Comparison of ENCODE assay signal across 22 cellular contexts in the genomic region with DNA sequence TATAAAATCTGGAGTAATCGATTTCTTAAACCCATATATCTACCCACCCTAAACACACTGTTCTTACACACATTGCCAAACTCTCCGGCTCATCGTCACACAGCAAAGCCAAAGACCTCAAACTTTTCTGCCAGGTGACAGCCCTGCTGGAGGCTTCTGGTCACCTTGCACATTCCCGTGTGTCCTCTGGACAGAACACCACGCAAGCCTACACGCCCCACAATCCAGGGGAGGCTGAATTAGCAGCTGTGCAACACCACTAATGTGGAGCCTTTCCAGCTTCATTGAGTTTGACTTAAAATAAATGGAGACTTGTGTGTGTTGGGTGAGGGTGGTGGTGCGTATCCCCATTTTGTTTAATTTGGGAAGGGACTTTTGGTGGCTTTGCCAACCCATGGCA.
"Had no signal": no experiment of that assay in that cellular context is flagged by ENCODE, and none has a peak within 500 bp of the region (broad histone marks: within the 10 kb centered on the region; RNA-seq: fewer than 3 reads in every experiment).

No MANE protein-coding gene starts in this region.

- H3K27ac ChIP-seq: SK-N-MC, spleen had no signal

- H3K4me3 ChIP-seq: mucosa of descending colon, pancreas, SK-N-MC had no signal

- H3K4me3 Mint-ChIP-seq: memory B cell; naive B cell; stimulated activated memory B cell treated with anti-CD40 and anti-IgM and Interleukin-4, amounts not matched to agents 10 μg/mL and 1 μg/mL and 100 μg/mL, for 72 hours; T-helper 2 cell treated with Interferon-gamma antibody and Interleukin-4, amounts not matched to agents 5 μg/mL and 100 μg/mL, for 36 hours had no signal

- H3K27me3 ChIP-seq: ascending aorta, pancreas, spleen, tibial artery had no signal

- H3K9me3 ChIP-seq: ascending aorta, mucosa of descending colon, pancreas, spleen, tibial artery had no signal

- ATAC-seq: mucosa of descending colon; pancreas; stimulated activated memory B cell treated with anti-CD40 and anti-IgM and Interleukin-4, amounts not matched to agents 10 μg/mL and 1 μg/mL and 100 μg/mL, for 72 hours had no signal

- DNase-seq: activated CD4-positive, alpha-beta T cell treated with anti-CD3 and anti-CD28 coated beads for 48 hours; activated CD4-positive, CD25-positive, alpha-beta regulatory T cell; activated CD8-positive, alpha-beta memory T cell treated with anti-CD3 and anti-CD28 coated beads, Interleukin-2, amount 50 U/mL, for 48 hours; activated effector memory CD4-positive, alpha-beta T cell treated with Interleukin-2 at 50 U/mL for 16 hours; activated naive CD4-positive, alpha-beta T cell treated with anti-CD3 and anti-CD28 coated beads, Interleukin-2, amount 50 U/mL, for 16 hours; activated T-cell treated with anti-CD3 and anti-CD28 coated beads, Interleukin-2, amount 50 U/mL, for 48 hours; effector CD8-positive, alpha-beta T cell; foreskin fibroblast; glutamatergic neuron; mucosa of descending colon; naive B cell; pancreas; spleen; stimulated activated CD4-positive, alpha-beta T cell treated with anti-CD3 and anti-CD28 coated beads, Interleukin-4, amount 100 ng/mL, for 4 hours had no signal

- H3K27me3 Mint-ChIP-seq: naive B cell; stimulated activated memory B cell treated with anti-CD40 and anti-IgM and Interleukin-4, amounts not matched to agents 10 μg/mL and 1 μg/mL and 100 μg/mL, for 72 hours had no signal

- H3K9me3 Mint-ChIP-seq: memory B cell; naive B cell; stimulated activated memory B cell treated with anti-CD40 and anti-IgM and Interleukin-4, amounts not matched to agents 10 μg/mL and 1 μg/mL and 100 μg/mL, for 72 hours; T-helper 2 cell treated with Interferon-gamma antibody and Interleukin-4, amounts not matched to agents 5 μg/mL and 100 μg/mL, for 36 hours had no signal

- H3K36me3 ChIP-seq: ascending aorta, pancreas, spleen, tibial artery had no signal

- FAIRE-seq: keratinocyte, pancreas, urothelium cell line had no signal

- H3K36me3 Mint-ChIP-seq: memory B cell; naive B cell; stimulated activated memory B cell treated with anti-CD40 and anti-IgM and Interleukin-4, amounts not matched to agents 10 μg/mL and 1 μg/mL and 100 μg/mL, for 72 hours had no signal

- H3K27ac Mint-ChIP-seq: memory B cell; naive B cell; stimulated activated memory B cell treated with anti-CD40 and anti-IgM and Interleukin-4, amounts not matched to agents 10 μg/mL and 1 μg/mL and 100 μg/mL, for 72 hours; T-helper 2 cell treated with Interferon-gamma antibody and Interleukin-4, amounts not matched to agents 5 μg/mL and 100 μg/mL, for 36 hours had no signal
